ENCODE assay signal across 8 cellular contexts in genomic region chr10:116765549-116766162, GRCh38. TPM values are rescaled to one million over a fixed set of nuclear protein-coding genes. Genes with fewer than 3 reads are reported as not detected.
DNase-seq lines count a peak whose midpoint lies in the region; ATAC-seq, FAIRE-seq and TF ChIP-seq lines count a peak whose summit lies in the region.

No MANE protein-coding gene starts in this region.

- H3K27me3 ChIP-seq in GM12878 (replicated peaks in 1 of 2; ENCODE audit: control insufficient read depth in 2 of 2, insufficient read depth in 2 of 2, low read length in 1 of 2), result no peaks in the 10 kb centered on the region; a peak in 1 of 4 replicates
- H3K27me3 ChIP-seq in osteoblast (ENCODE audit: insufficient read depth, low read length), result no peaks in the 10 kb centered on the region

- no peak for TF ChIP-seq POLR2A in GM12878 (IDR thresholded peaks at IDR 0.05; ENCODE audit: low read depth, low read length)

- H3K4me1 Mint-ChIP-seq in Calu3 (ENCODE audit: low read depth, unreplicated experiment), result no peaks in the 10 kb centered on the region
- no peaks in the 10 kb centered on the region for H3K4me1 Mint-ChIP-seq in activated T-helper 17 cell treated with anti-CD3 and anti-CD28 coated beads, Interleukin-2, amount 50 U/mL, for 72 hours

- BruUV-seq in Calu3 (replicated peaks; lab: Mats Ljungman, UMichigan) (no TSS peak), GM12878 (replicated peaks; lab: Mats Ljungman, UMichigan) (no TSS peak)

- H3K4me3 ChIP-seq in GM12878 (no peak overlapping the region), osteoblast (ENCODE audit: insufficient read depth, low read length) (no peak overlapping the region)

- H3K36me3 Mint-ChIP-seq in Calu3 (ENCODE audit: insufficient read depth, unreplicated experiment), result no peaks in the 10 kb centered on the region
- no peaks in the 10 kb centered on the region for H3K36me3 Mint-ChIP-seq in activated T-helper 17 cell treated with anti-CD3 and anti-CD28 coated beads, Interleukin-2, amount 50 U/mL, for 72 hours (ENCODE audit: low read depth)

- SMC1A ChIA-PET in GM12878 (lab: Charles Lee; ENCODE audit: uncharacterized antibody, unreplicated experiment), result no interaction called here

- in situ Hi-C loops in KBM-7 (cut with MboI; ENCODE audit: low pct_unique_long_range_greater_than_20kb, low sequenced_read_pairs), result no loop called here
- in situ Hi-C loops in GM12878 (cut with MboI), result no loop called here

- no peak for TF ChIP-seq RAD21 in GM12878 (IDR thresholded peaks at IDR 0.05; ENCODE audit: insufficient read depth, low read depth, low read length)

- H3K36me3 ChIP-seq in GM12878 (ENCODE audit: control insufficient read depth in 2 of 2, insufficient read depth in 2 of 2, low read length in 1 of 2), result no peaks in the 10 kb centered on the region
- H3K36me3 ChIP-seq in osteoblast (ENCODE audit: insufficient read depth, low read length), result no peaks in the 10 kb centered on the region

- no peak overlapping the region for H3K27ac Mint-ChIP-seq in Calu3 (ENCODE audit: unreplicated experiment)
- H3K27ac Mint-ChIP-seq in activated T-helper 17 cell treated with anti-CD3 and anti-CD28 coated beads, Interleukin-2, amount 50 U/mL, for 72 hours, result no peak overlapping the region

- no peaks in the 10 kb centered on the region for H3K9me3 Mint-ChIP-seq in Calu3 (ENCODE audit: low read depth, unreplicated experiment)
- no peaks in the 10 kb centered on the region for H3K9me3 Mint-ChIP-seq in activated T-helper 17 cell treated with anti-CD3 and anti-CD28 coated beads, Interleukin-2, amount 50 U/mL, for 72 hours

- CTCF ChIA-PET in Calu3 (lab: Charles Lee), result interaction anchor here (0.8 kb wide), 1 partner anchor 31 kb away, joined by 6 read pairs; no protein-coding TSS in a partner anchor
- CTCF ChIA-PET in GM12878 (lab: Yijun Ruan, JAX), result interaction anchor here (0.6 to 1.6 kb wide), 6 partner anchors 13 to 409 kb away, joined by 3 to 7 read pairs (median 4); no protein-coding TSS in a partner anchor

- no peaks in the 10 kb centered on the region for H3K4me1 ChIP-seq in GM12878 (ENCODE audit: control insufficient read depth, insufficient read depth, low read length)
- H3K4me1 ChIP-seq in osteoblast (ENCODE audit: insufficient read depth, low read length), result peaks cover 24% of the 10 kb centered on the region

- no peak overlapping the region for H3K9ac ChIP-seq in GM12878 (ENCODE audit: control insufficient read depth, insufficient read depth, low read length)

- H3K27ac ChIP-seq in GM12878 (ENCODE audit: control insufficient read depth, insufficient read depth), result no peak overlapping the region
- H3K27ac ChIP-seq in osteoblast (ENCODE audit: low read depth, low read length), result no peak overlapping the region

- no peak for FAIRE-seq in GM12878 (lab: Jason Lieb, UNC)

- H2AFZ ChIP-seq in GM12878 (ENCODE audit: control insufficient read depth, low read depth, low read length) (no peak overlapping the region), osteoblast (ENCODE audit: low read length) (no peak overlapping the region)

- RAD21 ChIA-PET in GM12878 (lab: Charles Lee; ENCODE audit: unreplicated experiment), result no interaction called here

- H3K9me3 ChIP-seq in GM12878 (replicated peaks; ENCODE audit: control insufficient read depth, insufficient read depth, low read length), result no peaks in the 10 kb centered on the region
- H3K9me3 ChIP-seq in osteoblast (ENCODE audit: low read depth, low read length), result no peaks in the 10 kb centered on the region

- no peak for ATAC-seq in GM12878
- no peak for ATAC-seq in activated T-helper 17 cell treated with anti-CD3 and anti-CD28 coated beads, Interleukin-2, amount 50 U/mL, for 72 hours (replicated peaks)
- no peak for ATAC-seq in GM19463 (IDR thresholded peaks at IDR 0.05; ENCODE audit: unreplicated experiment)
- no peak for ATAC-seq in HG02642 (IDR thresholded peaks at IDR 0.05; ENCODE audit: poor library complexity, unreplicated experiment)

- H3K4me2 ChIP-seq in GM12878 (ENCODE audit: control insufficient read depth, insufficient read depth) (no peak overlapping the region), osteoblast (ENCODE audit: insufficient read depth, low read length) (no peak overlapping the region)

- TF ChIP-seq CTCF in Calu3 (IDR thresholded peaks at IDR 0.05; ENCODE audit: unreplicated experiment) (peak; percentile 35), GM12878 (IDR thresholded peaks at IDR 0.05 in 2 of 3, conservative IDR thresholded peaks at IDR 0.05 in 1 of 3; ENCODE audit: control insufficient read depth in 2 of 3, extremely low read depth in 1 of 3, insufficient read depth in 1 of 3, low read depth in 3 of 3, low read length in 3 of 3) (peak; percentile 18 to 40 (median 30); a peak in 4 of 6 replicates), osteoblast (IDR thresholded peaks at IDR 0.05; ENCODE audit: extremely low read depth, low read depth, low read length) (peak; percentile 53)

- peaks cover 21% of the 10 kb centered on the region for H3K27me3 Mint-ChIP-seq in Calu3 (ENCODE audit: unreplicated experiment)
- H3K27me3 Mint-ChIP-seq in activated T-helper 17 cell treated with anti-CD3 and anti-CD28 coated beads, Interleukin-2, amount 50 U/mL, for 72 hours, result peaks cover 50% of the 10 kb centered on the region

- POLR2A ChIA-PET in GM12878 (lab: Charles Lee), result no interaction called here

- intact Hi-C loops in Calu3 (cut with micrococcal nuclease; ENCODE audit: unreplicated experiment), result loop anchor here (1.0 kb wide), 1 partner anchor 83 kb away; no protein-coding TSS in a partner anchor
- intact Hi-C loops in GM12878 (cut with micrococcal nuclease; ENCODE audit: unreplicated experiment), result no loop called here

- peak; percentile 32 for DNase-seq in Calu3
- DNase-seq in KBM-7, result peak; percentile 28
- no peak for DNase-seq in GM12878 (ENCODE audit: low read depth, low spot score)
- no peak for DNase-seq in osteoblast (ENCODE audit: insufficient read length, low spot score, missing footprints)
- DNase-seq in SK-N-DZ (ENCODE audit: low spot score), result no peak

- TF ChIP-seq EP300 in GM12878 (IDR thresholded peaks at IDR 0.05; ENCODE audit: borderline replicate concordance in 1 of 2, control insufficient read depth in 1 of 2, low read depth in 2 of 2, low read length in 2 of 2), result no peak

- H4K20me1 ChIP-seq in GM12878 (ENCODE audit: control insufficient read depth, insufficient read depth) (no peaks in the 10 kb centered on the region; the same call in 1 of the 2 replicates), osteoblast (ENCODE audit: insufficient read depth, low read length) (no peaks in the 10 kb centered on the region)

- no peak overlapping the region for H3K4me3 Mint-ChIP-seq in Calu3 (ENCODE audit: low read depth, unreplicated experiment)
- no peak overlapping the region for H3K4me3 Mint-ChIP-seq in activated T-helper 17 cell treated with anti-CD3 and anti-CD28 coated beads, Interleukin-2, amount 50 U/mL, for 72 hours

- H3K79me2 ChIP-seq in GM12878 (ENCODE audit: control insufficient read depth, insufficient read depth, low read length) (no peaks in the 10 kb centered on the region), osteoblast (ENCODE audit: insufficient read depth, low read length) (no peaks in the 10 kb centered on the region)

- WGBS in GM12878 (ENCODE audit: insufficient coverage, insufficient replicate concordance, low lambda C conversion rate, missing lambda C conversion rate), result 36% methylated on average over 10 of the region's 10 CpGs

RNA-seq across cellular contexts. Expression of gene HSPA12A, which starts 23.3 kb away (rescaled TPM):
- total RNA-seq in Calu3 (2022) (2.4 and 3.2 TPM in 2 replicates), GM12878 (2014; rRNA removed) (0.82 and 0.90 TPM in 2 replicates), GM12878 (2014; rRNA removed; fragmentation: Illumina TruSeq; extraction: Trizol) (1.9 and 2.2 TPM in 2 replicates), GM12878 (2021) (2.2 and 2.4 TPM in 2 replicates), osteoblast (10.0 and 10.9 TPM in 2 replicates)
- total RNA-seq in GM12878 (2013; cell fraction: nucleolus; rRNA removed), result 20.5 and 21.4 TPM in 2 replicates
- 1.4 TPM for polyA plus RNA-seq in GM12878 (2011; ENCODE audit: low read depth)
- polyA plus RNA-seq in GM12878 (2011; rRNA removed) (18.2 and 20.2 TPM in 2 replicates), GM12878 (2014; fragmentation: Illumina TruSeq; extraction: Trizol) (2.5 and 3.2 TPM in 2 replicates), GM12878 (2014; fragmentation: Nextera tagmentation; extraction: Ambion mirVana) (1 to 10 TPM; 2.2 to 4.0 TPM), GM12878 (2014; rRNA removed) (1.9 and 3.0 TPM in 2 replicates), GM12878 (2016; fragmentation: Nextera tagmentation; extraction: Ambion mirVana) (1 to 10 TPM; 3.2 to 3.4 TPM)
- 6.7 and 7.4 TPM in 2 replicates for polyA plus RNA-seq in GM12878 (2011; cell fraction: cytosol; rRNA removed)
- 15.8 and 17.6 TPM in 2 replicates for polyA plus RNA-seq in GM12878 (2011; cell fraction: nucleus; rRNA removed)
- polyA plus RNA-seq in GM12878 (2012), result 1.6 and 2.0 TPM in 2 replicates
- polyA minus RNA-seq in GM12878 (2011; rRNA and poly(A)+ RNA removed), result 13.0 and 13.5 TPM in 2 replicates
- polyA minus RNA-seq in GM12878 (2011; cell fraction: cytosol; rRNA and poly(A)+ RNA removed), result 4.0 and 5.7 TPM in 2 replicates
- 11.1 and 17.3 TPM in 2 replicates for polyA minus RNA-seq in GM12878 (2011; cell fraction: nucleus; rRNA and poly(A)+ RNA removed)
- 11.8 and 12.6 TPM in 2 replicates for polyA plus RNA-seq in SK-N-DZ (2014; cell fraction: cytosol; rRNA removed)
- polyA plus RNA-seq in SK-N-DZ (2014; cell fraction: nucleus; rRNA removed), result 16.6 and 25.9 TPM in 2 replicates
- 1 to 10 TPM in 1 of 2 donors, under 1 TPM in 1; 0.22 to 1.1 TPM for total RNA-seq in activated T-helper 17 cell treated with anti-CD3 and anti-CD28 coated beads, Interleukin-2, amount 50 U/mL, for 72 hours

Comparison
In these comparisons a context has a peak if more than half of its experiments do, and no peak if none do; other contexts are left out.
1. DNase-seq: peak in Calu3 (single experiment) and KBM-7 (single experiment); none in GM12878 (single experiment), osteoblast (single experiment) and SK-N-DZ (single experiment).
2. Peak in every context shown above with its lines, with median percentiles within 50 percentile points of each other: CTCF ChIP-seq.